10 cellular contexts compared by ENCODE assay signal in the genomic region with DNA sequence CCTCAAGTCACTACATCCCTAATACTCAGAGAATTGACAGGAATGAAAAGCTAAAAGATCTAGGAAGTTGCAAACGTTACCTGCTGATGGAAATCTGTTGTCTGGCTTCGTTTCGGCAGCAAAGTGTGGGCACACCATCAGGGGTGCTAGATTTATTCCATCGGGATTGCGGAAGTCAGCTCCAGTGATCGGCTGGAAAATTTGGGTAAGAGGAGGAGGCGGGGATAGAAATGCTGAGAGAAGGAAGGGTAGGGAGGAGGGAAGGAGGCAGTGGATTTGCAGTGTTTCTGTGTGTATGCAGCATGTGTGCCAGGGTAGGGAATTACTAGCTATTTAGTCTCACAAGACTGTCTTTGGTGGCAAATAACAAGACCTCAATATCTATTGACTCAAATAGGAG. TPM values are rescaled to one million over a fixed set of nuclear protein-coding genes. Genes with fewer than 3 reads are reported as not detected.
DNase-seq lines count a peak whose midpoint lies in the region; ATAC-seq and TF ChIP-seq lines count a peak whose summit lies in the region.
"Had no signal": no experiment of that assay in that cellular context is flagged by ENCODE, and none has a peak within 500 bp of the region (broad histone marks: within the 10 kb centered on the region; RNA-seq: fewer than 3 reads in every experiment).

Gene CTSK, minus strand, starts transcription at position 127 of the 400 bp plus-strand sequence. CDS start 1,455 bp downstream, outside the sequence.

- peak within 1 kb of the TSS; percentile 27 for H3K4me3 ChIP-seq in AG09309 (ENCODE audit: control insufficient read depth, low read depth, low read length)
- no peak within 1 kb of the TSS for H3K4me3 ChIP-seq in RWPE2 (ENCODE audit: severe bottlenecking)

- ATAC-seq in RWPE2 (ENCODE audit: low read depth) (no peak), HG02623 (IDR thresholded peaks at IDR 0.05; ENCODE audit: unreplicated experiment) (no peak), GM18870 (IDR thresholded peaks at IDR 0.05; ENCODE audit: unreplicated experiment) (no peak)
- ATAC-seq: Panc1 had no signal

- H3K9me3 ChIP-seq in RWPE2 (ENCODE audit: severe bottlenecking) = no peaks in the 10 kb centered on the region

- H3K27me3 ChIP-seq in RWPE2 (ENCODE audit: insufficient read depth, poor library complexity, severe bottlenecking) = no peaks in the 10 kb centered on the region

- peaks cover 7% of the 10 kb centered on the region for H3K4me1 ChIP-seq in RWPE2 (ENCODE audit: insufficient read depth, poor library complexity, severe bottlenecking)

- TF ChIP-seq CTCF in AG09309 (IDR thresholded peaks at IDR 0.05; ENCODE audit: control insufficient read depth, insufficient read depth, low read depth, low read length, missing control alignments) = no peak
- no peak for TF ChIP-seq CTCF in RWPE2 (IDR thresholded peaks at IDR 0.05; ENCODE audit: poor library complexity, severe bottlenecking)

- DNase-seq in AG09309 (ENCODE audit: low read depth) (no peak), RWPE2 (ENCODE audit: low spot score) (no peak), fibroblast of the conjunctiva (ENCODE audit: low read depth) (peak; percentile 41), posterior vena cava (ENCODE audit: low spot score) (no peak), NCI-H446 treated with DMSO at 0.1 percent for 48 hours (lab: John Stamatoyannopoulos, UW) (no peak), erythroblast (lab: John Stamatoyannopoulos, UW) (no peak)
- DNase-seq: DMS79 had no signal

- no peak for TF ChIP-seq POLR2A in erythroblast (IDR thresholded peaks at IDR 0.05; ENCODE audit: low read length)

- peak within 1 kb of the TSS; percentile 46 for H3K27ac ChIP-seq in RWPE2 (ENCODE audit: poor library complexity, severe bottlenecking)

- intact Hi-C loops in posterior vena cava (cut with DNase I) = no loop called here

- peaks cover 27% of the 10 kb centered on the region for H3K36me3 ChIP-seq in RWPE2 (ENCODE audit: low read depth)

RNA-seq across cellular contexts. Expression of gene CTSK, which starts in this region (rescaled TPM):
- 100 to 1,000 TPM; 136 to 183 TPM for total RNA-seq in posterior vena cava
